Comparison of ENCODE assay signal across 8 cellular contexts in genomic region chrX:73214366-73215094, GRCh38. TPM values are rescaled to one million over a fixed set of nuclear protein-coding genes. Genes with fewer than 3 reads are reported as not detected.
DNase-seq lines count a peak whose midpoint lies in the region; ATAC-seq, FAIRE-seq and TF ChIP-seq lines count a peak whose summit lies in the region.

NAP1L2 (minus strand) TSS chrX:73214851; CDS start chrX:73214492, 359 bp downstream.

- in situ Hi-C loops in HepG2 (cut with HindIII; ENCODE audit: extremely low pct_ligation_motif_present, low pct_unique_long_range_greater_than_20kb): no loop called here

- no peak within 1 kb of the TSS for H3K9ac ChIP-seq in HepG2 (ENCODE audit: insufficient read depth, low read depth, low read length)
- H3K9ac ChIP-seq in Karpas-422 (ENCODE audit: low read length): no peak within 1 kb of the TSS

- H3K9me3 ChIP-seq in HepG2 (ENCODE audit: low read length) (no peaks in the 10 kb centered on the region), Karpas-422 (ENCODE audit: low read length) (no peaks in the 10 kb centered on the region)

- H3K27me3 ChIP-seq in dorsolateral prefrontal cortex (peaks cover 0 to 53% (median 6%) of the 10 kb centered on the region in 45 donors), HepG2 (ENCODE audit: control insufficient read depth in 1 of 2, insufficient read depth in 2 of 2, low read length in 2 of 2) (no peaks in the 10 kb centered on the region; a peak in 1 of 5 replicates), Karpas-422 (ENCODE audit: low read length) (no peaks in the 10 kb centered on the region)

- H3K27ac Mint-ChIP-seq in activated CD4-positive, alpha-beta T cell treated with anti-CD3 and anti-CD28 coated beads for 36 hours: peak within 1 kb of the TSS; percentile 89

- H4K20me1 ChIP-seq in HepG2 (ENCODE audit: insufficient read depth, low read length) (no peaks in the 10 kb centered on the region), Karpas-422 (ENCODE audit: insufficient read depth, low read depth, low read length) (no peaks in the 10 kb centered on the region)

- no peak for TF ChIP-seq EP300 in HepG2 (IDR thresholded peaks at IDR 0.05; ENCODE audit: low read depth in 2 of 2, low read length in 2 of 2)
- no peak for TF ChIP-seq EP300 in HepG2 (CRISPR knock-in tag; IDR thresholded peaks at IDR 0.05; ENCODE audit: borderline replicate concordance)

- H3K4me3 Mint-ChIP-seq in activated CD4-positive, alpha-beta T cell treated with anti-CD3 and anti-CD28 coated beads for 36 hours: peak within 1 kb of the TSS; percentile 92

- H3K27ac ChIP-seq in dorsolateral prefrontal cortex (peak within 1 kb of the TSS in 56 of 59 donors; percentile 6 to 91 (median 81)), HepG2 (ENCODE audit: extremely low read length, insufficient read depth, low read length) (no peak within 1 kb of the TSS), Karpas-422 (ENCODE audit: low read length) (no peak within 1 kb of the TSS)

- no peaks in the 10 kb centered on the region for H3K4me1 ChIP-seq in HepG2 (ENCODE audit: insufficient read depth, low read length)
- no peaks in the 10 kb centered on the region for H3K4me1 ChIP-seq in Karpas-422 (ENCODE audit: low read length)

- intact Hi-C loops in activated CD4-positive, alpha-beta T cell treated with anti-CD3 and anti-CD28 coated beads for 36 hours (cut with DNase I, micrococcal nuclease): loop anchor here in 1 of 2 experiments (10.0 kb wide), 2 partner anchors 940 to 1400 kb away; partner anchors contain the start of genes RLIM and RPS4X
- intact Hi-C loops in dorsolateral prefrontal cortex (cut with DNase I): no loop called here
- intact Hi-C loops in HepG2 (cut with micrococcal nuclease; ENCODE audit: unreplicated experiment): no loop called here

- no peaks in the 10 kb centered on the region for H3K9me2 ChIP-seq in Karpas-422 (replicated peaks; ENCODE audit: insufficient read depth, low read length)

- BruUV-seq in HepG2 (replicated peaks; lab: Mats Ljungman, UMichigan): no TSS peak

- no peak for TF ChIP-seq POLR2A in HepG2 (IDR thresholded peaks at IDR 0.05; ENCODE audit: insufficient read depth in 1 of 2, low read depth in 2 of 2, low read length in 2 of 2)
- no peak for TF ChIP-seq POLR2A in GM12891 (IDR thresholded peaks at IDR 0.05; ENCODE audit: low read depth, low read length)

- peaks cover 2% of the 10 kb centered on the region for H3K27me3 Mint-ChIP-seq in activated CD4-positive, alpha-beta T cell treated with anti-CD3 and anti-CD28 coated beads for 36 hours

- CTCF ChIA-PET in activated CD4-positive, alpha-beta T cell treated with anti-CD3 and anti-CD28 coated beads for 36 hours (lab: Charles Lee): no interaction called here
- CTCF ChIA-PET in HepG2 (lab: Yijun Ruan, JAX; ENCODE audit: low intra/inter-chr PET ratio, low total read pairs): no interaction called here

- H3K4me2 ChIP-seq in HepG2 (ENCODE audit: low read depth, low read length) (peak within 1 kb of the TSS; percentile 34), Karpas-422 (ENCODE audit: low read depth, low read length, poor library complexity, severe bottlenecking) (no peak within 1 kb of the TSS)

- peaks cover 17% of the 10 kb centered on the region for H3K4me1 Mint-ChIP-seq in activated CD4-positive, alpha-beta T cell treated with anti-CD3 and anti-CD28 coated beads for 36 hours

- peak; percentile 62 for DNase-seq in activated CD4-positive, alpha-beta T cell treated with anti-CD3 and anti-CD28 coated beads for 36 hours
- DNase-seq in dorsolateral prefrontal cortex (peak; percentile 21 to 72 (median 64)), HepG2 (ENCODE audit: low spot score) (no peak), GM12891 (ENCODE audit: insufficient read length, low spot score) (no peak), Karpas-422 (no peak)
- DNase-seq in stimulated activated CD4-positive, alpha-beta T cell treated with anti-CD3 and anti-CD28 coated beads, Interleukin-4, amount 100 ng/mL, for 24 hours: peak; percentile 23

- no peak for TF ChIP-seq CTCF in dorsolateral prefrontal cortex (IDR thresholded peaks at IDR 0.05 in 54 of 56, conservative IDR thresholded peaks at IDR 0.05 in 2 of 56; ENCODE audit: low read depth in 1 of 56, partially characterized antibody in 56 of 56)
- TF ChIP-seq CTCF in HepG2 (CRISPR knock-in tag; IDR thresholded peaks at IDR 0.05): no peak

- H3K79me2 ChIP-seq in HepG2 (ENCODE audit: insufficient read depth, low read length): no peaks in the 10 kb centered on the region
- H3K79me2 ChIP-seq in Karpas-422 (ENCODE audit: low read length): no peaks in the 10 kb centered on the region

- TF ChIP-seq RAD21 in HepG2 (CRISPR knock-in tag; IDR thresholded peaks at IDR 0.05): no peak

- ATAC-seq in GM18907 (IDR thresholded peaks at IDR 0.05; ENCODE audit: unreplicated experiment) (peak; percentile 72), HG03196 (IDR thresholded peaks at IDR 0.05; ENCODE audit: unreplicated experiment) (peak; percentile 93), HepG2 (peak; percentile 92)
- ATAC-seq in activated CD4-positive, alpha-beta T cell treated with anti-CD3 and anti-CD28 coated beads for 36 hours: peak; percentile 91

- H2AFZ ChIP-seq in HepG2 (ENCODE audit: low read length) (no peak within 1 kb of the TSS), Karpas-422 (ENCODE audit: low read length) (no peak within 1 kb of the TSS)

- POLR2A ChIA-PET in activated CD4-positive, alpha-beta T cell treated with anti-CD3 and anti-CD28 coated beads for 36 hours (lab: Charles Lee): no interaction called here
- POLR2A ChIA-PET in HepG2 (lab: Yijun Ruan, JAX): no interaction called here

- 7% methylated on average over 14 of the region's 34 CpGs for WGBS in HepG2 (ENCODE audit: low lambda C conversion rate)

- no peaks in the 10 kb centered on the region for H3K36me3 ChIP-seq in HepG2 (replicated peaks in 1 of 2; ENCODE audit: control insufficient read depth in 1 of 2, insufficient read depth in 2 of 2, low read length in 2 of 2)
- H3K36me3 ChIP-seq in Karpas-422 (ENCODE audit: insufficient read depth, low read length): no peaks in the 10 kb centered on the region

- FAIRE-seq in HepG2 (lab: Jason Lieb, UNC): no peak
- FAIRE-seq in GM12891 (lab: Jason Lieb, UNC): no peak

- H3K36me3 Mint-ChIP-seq in activated CD4-positive, alpha-beta T cell treated with anti-CD3 and anti-CD28 coated beads for 36 hours (ENCODE audit: low read depth): no peaks in the 10 kb centered on the region

- no peaks in the 10 kb centered on the region for H3K9me3 Mint-ChIP-seq in activated CD4-positive, alpha-beta T cell treated with anti-CD3 and anti-CD28 coated beads for 36 hours (ENCODE audit: low read depth)

- peak within 1 kb of the TSS; percentile 31 to 76 (median 60) for H3K4me3 ChIP-seq in dorsolateral prefrontal cortex
- peak within 1 kb of the TSS; percentile 7 to 50 (median 16); a peak in 4 of 6 replicates for H3K4me3 ChIP-seq in HepG2 (replicated peaks in 1 of 3; ENCODE audit: insufficient read depth in 1 of 3, low read depth in 2 of 3, low read length in 3 of 3)
- no peak within 1 kb of the TSS for H3K4me3 ChIP-seq in Karpas-422 (ENCODE audit: low read length)

TF ChIP-seq in HepG2, 621 proteins besides CTCF, POLR2A, EP300 and RAD21 (continues in another document):
- TF ChIP-seq ZNF468 (CRISPR knock-in tag; IDR thresholded peaks at IDR 0.05) (no peak), HNRNPLL (IDR thresholded peaks at IDR 0.05; ENCODE audit: low read depth, low read length, poor library complexity, severe bottlenecking) (peak; percentile 51)

TF ChIP-seq in GM12891, 5 proteins besides CTCF, POLR2A, EP300 and RAD21:
- TF ChIP-seq POLR2AphosphoS5 (IDR thresholded peaks at IDR 0.05; ENCODE audit: low read depth, low read length) (no peak), TAF1 (IDR thresholded peaks at IDR 0.05; ENCODE audit: low read depth, low read length) (no peak), POU2F2 (IDR thresholded peaks at IDR 0.05; ENCODE audit: low read depth, low read length) (no peak), PAX5 (IDR thresholded peaks at IDR 0.05; ENCODE audit: insufficient read depth, low read length, severe bottlenecking) (no peak), SPI1 (IDR thresholded peaks at IDR 0.05; ENCODE audit: low read depth, low read length) (no peak)

RNA-seq across cellular contexts. Expression of gene NAP1L2, which starts in this region (rescaled TPM):
- total RNA-seq in activated CD4-positive, alpha-beta T cell treated with anti-CD3 and anti-CD28 coated beads for 36 hours: 1 to 10 TPM; 1.9 to 2.9 TPM
- total RNA-seq in dorsolateral prefrontal cortex: 100 to 1,000 TPM in 83 of 120 experiments, 10 to 100 TPM in 37; 27.8 to 166 (median 120) TPM
- 0.07 TPM in 1 of 2 replicates, not detected in the other for total RNA-seq in HepG2 (2016; rRNA removed; fragmentation: Illumina TruSeq; extraction: Trizol)
- not detected in 2 replicates for total RNA-seq in HepG2 (2016; cell fraction: cytosol; rRNA removed; fragmentation: Illumina TruSeq; extraction: Trizol; ENCODE audit: low read depth)
- total RNA-seq in HepG2 (2016; cell fraction: insoluble cytoplasmic fraction; rRNA removed; fragmentation: Illumina TruSeq; extraction: Trizol): 0.06 TPM in 1 of 2 replicates, not detected in the other
- not detected in 2 replicates for total RNA-seq in HepG2 (2016; cell fraction: membrane; rRNA removed; fragmentation: Illumina TruSeq; extraction: Trizol)
- total RNA-seq in HepG2 (2016; cell fraction: nucleus; rRNA removed; fragmentation: Illumina TruSeq; extraction: Trizol): not detected in 2 replicates
- polyA plus RNA-seq in HepG2 (2011; rRNA removed): not detected in 2 replicates
- 0.03 TPM in 1 of 2 replicates, not detected in the other for polyA plus RNA-seq in HepG2 (2011; cell fraction: cytosol; rRNA removed)
- polyA plus RNA-seq in HepG2 (2011; cell fraction: nucleus; rRNA removed): not detected in 2 replicates
- not detected in 2 replicates for polyA plus RNA-seq in HepG2 (2012)
- not detected in 2 replicates for polyA plus RNA-seq in HepG2 (2016; cell fraction: cytosol; fragmentation: Illumina TruSeq; extraction: Trizol; ENCODE audit: low read depth)
- 0.11 TPM in 1 of 2 replicates, not detected in the other for polyA plus RNA-seq in HepG2 (2016; cell fraction: insoluble cytoplasmic fraction; fragmentation: Illumina TruSeq; extraction: Trizol; ENCODE audit: low read depth)
- not detected in 2 replicates for polyA plus RNA-seq in HepG2 (2016; cell fraction: membrane; fragmentation: Illumina TruSeq; extraction: Trizol; ENCODE audit: low read depth)
- polyA plus RNA-seq in HepG2 (2016; cell fraction: nucleus; fragmentation: Illumina TruSeq; extraction: Trizol; ENCODE audit: insufficient read depth, low read depth): not detected in 2 replicates
- polyA minus RNA-seq in HepG2 (2011; rRNA and poly(A)+ RNA removed; ENCODE audit: low replicate concordance): not detected in 2 replicates
- polyA minus RNA-seq in HepG2 (2011; cell fraction: cytosol; rRNA and poly(A)+ RNA removed): not detected in 2 replicates
- polyA minus RNA-seq in HepG2 (2011; cell fraction: nucleus; rRNA and poly(A)+ RNA removed): not detected in 2 replicates
- polyA plus RNA-seq in GM12891 (2012; ENCODE audit: low read depth, missing spikeins): 0.04 TPM
- not detected in 2 replicates for total RNA-seq in Karpas-422 (2014; rRNA removed; shearing (Covaris generic); ENCODE audit: low replicate concordance)

Comparison
In these comparisons a context has a peak if more than half of its experiments do, and no peak if none do; other contexts are left out.
1. RNA of gene NAP1L2 (total RNA-seq): 27.8 to 166 TPM in dorsolateral prefrontal cortex; 1.9 to 2.9 TPM in activated CD4-positive, alpha-beta T cell treated with anti-CD3 and anti-CD28 coated beads for 36 hours, 0.06 to 0.07 TPM in HepG2 and not detected in Karpas-422; every median in the first group is over 4 times any median in the second.
2. Peak in ATAC-seq, H3K4me3 ChIP-seq and H3K4me2 ChIP-seq in HepG2; RNA of the gene not detected or under 1 TPM.
3. DNase-seq: peak in activated CD4-positive, alpha-beta T cell treated with anti-CD3 and anti-CD28 coated beads for 36 hours (single experiment), dorsolateral prefrontal cortex (10 of 10) and stimulated activated CD4-positive, alpha-beta T cell treated with anti-CD3 and anti-CD28 coated beads, Interleukin-4, amount 100 ng/mL, for 24 hours (single experiment); none in HepG2 (single experiment), GM12891 (single experiment) and Karpas-422 (single experiment).
4. H3K27ac ChIP-seq: peak in dorsolateral prefrontal cortex (56 of 59); none in HepG2 (single experiment) and Karpas-422 (single experiment).
5. Peak in every context shown above with its lines, with median percentiles within 50 percentile points of each other: ATAC-seq.